8 cellular contexts compared by ENCODE assay signal in genomic region chr16:74666425-74667214, GRCh38. TPM values are rescaled to one million over a fixed set of nuclear protein-coding genes. Genes with fewer than 3 reads are reported as not detected.
DNase-seq lines count a peak whose midpoint lies in the region; ATAC-seq and TF ChIP-seq lines count a peak whose summit lies in the region.

TSS of gene RFWD3 (minus strand) at chr16:74666877. CDS start at chr16:74661449, 5,428 bp downstream.

- H3K4me3 ChIP-seq in IMR-90 (ENCODE audit: insufficient read depth, low read depth, low read length) = peak within 1 kb of the TSS; percentile 89
- peak within 1 kb of the TSS; percentile 83 for H3K4me3 ChIP-seq in mucosa of descending colon

- POLR2A ChIA-PET in IMR-90 (lab: Charles Lee; ENCODE audit: unreplicated experiment) = interaction anchor here (0.6 kb wide), 1 partner anchor 137 kb away, joined by 3 read pairs; no protein-coding TSS in a partner anchor

- H4K20me1 ChIP-seq in IMR-90 (ENCODE audit: insufficient read depth, low read length) = no peaks in the 10 kb centered on the region; the same call in none of the 2 replicates

- peak within 1 kb of the TSS; percentile 89 for H4K5ac ChIP-seq in IMR-90 (ENCODE audit: low read depth, low read length)

- intact Hi-C loops in IMR-90 (cut with micrococcal nuclease) = no loop called here
- intact Hi-C loops in mucosa of descending colon (cut with DNase I, micrococcal nuclease) = no loop called here

- CTCF ChIA-PET in IMR-90 (lab: Yijun Ruan, JAX) = interaction anchor here (0.6 kb wide), 1 partner anchor 9 kb away, joined by 3 read pairs; no protein-coding TSS in a partner anchor

- H3K27me3 ChIP-seq in IMR-90 (ENCODE audit: control insufficient read depth, insufficient read depth, low read length) = no peaks in the 10 kb centered on the region

- in situ Hi-C loops in IMR-90 (cut with MboI; ENCODE audit: low sequenced_read_pairs) = no loop called here

- H3K4me1 ChIP-seq in IMR-90 (ENCODE audit: control insufficient read depth, insufficient read depth, low read length) (no peaks in the 10 kb centered on the region), mucosa of descending colon (ENCODE audit: low read depth) (peaks cover 14% of the 10 kb centered on the region)

- peak within 1 kb of the TSS; percentile 75 for H3K56ac ChIP-seq in IMR-90 (ENCODE audit: extremely low read depth, insufficient read depth, low read length)

- peak within 1 kb of the TSS; percentile 94 for H2AFZ ChIP-seq in IMR-90 (replicated peaks; ENCODE audit: low read length, poor library complexity)

- peak; percentile 91 for TF ChIP-seq POLR2A in IMR-90 (IDR thresholded peaks at IDR 0.05; ENCODE audit: low read depth, low read length)

- peak within 1 kb of the TSS; percentile 22; the same call in 1 of the 2 replicates for H2BK120ac ChIP-seq in IMR-90 (ENCODE audit: low read depth, low read length)

- 1% methylated on average over 16 of the region's 63 CpGs; no CpG with 5 or more reads in 1 of the 2 experiments for WGBS in IMR-90 (ENCODE audit: extremely low coverage in 2 of 2, insufficient read length in 1 of 2), 2 experiments

- no peak for TF ChIP-seq CTCF in IMR-90 (conservative IDR thresholded peaks at IDR 0.05; ENCODE audit: low read depth, low read length)
- TF ChIP-seq CTCF in mucosa of descending colon (IDR thresholded peaks at IDR 0.05) = no peak

- TSS peak; percentile 35 for BruUV-seq in IMR-90 (replicated peaks; lab: Mats Ljungman, UMichigan)

- dilution Hi-C loops in IMR-90 (cut with HindIII; ENCODE audit: low sequenced_read_pairs, unreplicated experiment) = no loop called here

- DNase-seq in DMS 273 (lab: John Stamatoyannopoulos, UW; ENCODE audit: unreplicated experiment) (peak; percentile 99), IMR-90 (peak; percentile 99), OCI-M1 (lab: John Stamatoyannopoulos, UW) (peak; percentile 98), activated T-cell treated with anti-CD3 and anti-CD28 coated beads for 24 hours (ENCODE audit: low read depth) (peak; percentile 95), epithelial cell of prostate (ENCODE audit: low read depth, low spot score) (peak; percentile 97), mucosa of descending colon (peak; percentile 94 to 97 (median 97))
- peak; percentile 90 for DNase-seq in stimulated activated CD8-positive, alpha-beta memory T cell treated with anti-CD3 and anti-CD28 coated beads, Interleukin-4, amount 100 ng/mL, for 24 hours (ENCODE audit: low read depth)

- peak within 1 kb of the TSS; percentile 45; the same call in 1 of the 2 replicates for H3K18ac ChIP-seq in IMR-90 (ENCODE audit: low read depth, low read length)

- H3K79me1 ChIP-seq in IMR-90 (ENCODE audit: low read depth in 1 of 2, low read length in 2 of 2) = peaks cover 22 to 24% of the 10 kb centered on the region in 2 experiments

- H3K36me3 ChIP-seq in IMR-90 (ENCODE audit: control insufficient read depth, insufficient read depth, low read length) (peaks cover 17% of the 10 kb centered on the region), mucosa of descending colon (ENCODE audit: low read depth) (no peaks in the 10 kb centered on the region)

- peak within 1 kb of the TSS; percentile 62; the same call in 1 of the 3 replicates for H2BK15ac ChIP-seq in IMR-90 (ENCODE audit: low read depth, low read length)

- peak within 1 kb of the TSS; percentile 93 for H2AK9ac ChIP-seq in IMR-90 (replicated peaks; ENCODE audit: low read depth, low read length, poor library complexity)

- peak within 1 kb of the TSS; percentile 96 for H3K4me2 ChIP-seq in IMR-90 (ENCODE audit: low read depth, low read length)

- H3K9ac ChIP-seq in IMR-90 (ENCODE audit: low read depth, low read length) = peak within 1 kb of the TSS; percentile 82

- peak within 1 kb of the TSS; percentile 70 for H3K27ac ChIP-seq in IMR-90 (ENCODE audit: insufficient read depth, low read length)
- peak within 1 kb of the TSS; percentile 44 for H3K27ac ChIP-seq in epithelial cell of prostate

- H3K4ac ChIP-seq in IMR-90 (ENCODE audit: low read depth, low read length) = peak within 1 kb of the TSS; percentile 68

- H3K14ac ChIP-seq in IMR-90 (replicated peaks; ENCODE audit: low read depth, low read length) = peak within 1 kb of the TSS; percentile 64

- no peak for TF ChIP-seq RAD21 in IMR-90 (IDR thresholded peaks at IDR 0.05; ENCODE audit: low read length)

- H4K91ac ChIP-seq in IMR-90 (ENCODE audit: insufficient read depth, low read depth, low read length) = peak within 1 kb of the TSS; percentile 53

- H4K8ac ChIP-seq in IMR-90 (ENCODE audit: low read depth in 2 of 2, low read length in 2 of 2) = peak within 1 kb of the TSS; percentile 83 to 94

- peak within 1 kb of the TSS; percentile 49 for H2BK5ac ChIP-seq in IMR-90 (ENCODE audit: low read depth, low read length, poor library complexity, severe bottlenecking)

- no peak within 1 kb of the TSS for H2BK20ac ChIP-seq in IMR-90 (ENCODE audit: low read depth, low read length)

- H2AK5ac ChIP-seq in IMR-90 (ENCODE audit: low read depth, low read length) = peak within 1 kb of the TSS; percentile 35

- H3K23ac ChIP-seq in IMR-90 (ENCODE audit: low read depth, low read length) = peak within 1 kb of the TSS; percentile 71; the same call in 1 of the 2 replicates

- H3K9me3 ChIP-seq in IMR-90 (ENCODE audit: control insufficient read depth, insufficient read depth, low read length) (no peaks in the 10 kb centered on the region), mucosa of descending colon (no peaks in the 10 kb centered on the region)

- 0 out of 2 replicates have a peak, but pooled peaks cover 3% of the 10 kb centered on the region for H3K9me1 ChIP-seq in IMR-90 (ENCODE audit: insufficient read depth, low read length)

- ATAC-seq in GM21528 (IDR thresholded peaks at IDR 0.05; ENCODE audit: low FRiP score, unreplicated experiment) (peak; percentile 100), IMR-90 (ENCODE audit: low read depth) (peak; percentile 100), mucosa of descending colon (peak; percentile 100)

TF ChIP-seq in IMR-90, 13 proteins besides CTCF, POLR2A, EP300 and RAD21:
- no peak for TF ChIP-seq NFE2L2 (IDR thresholded peaks at IDR 0.05; ENCODE audit: low read depth, low read length)
- peak; percentile 56; the same call in 1 of the 2 replicates for TF ChIP-seq MAFK (IDR thresholded peaks at IDR 0.05; ENCODE audit: low read depth, low read length)
- TF ChIP-seq FOS (IDR thresholded peaks at IDR 0.05; ENCODE audit: low read depth, low read length) = peak; percentile 55; the same call in 1 of the 2 replicates
- no peak for TF ChIP-seq CEBPB (IDR thresholded peaks at IDR 0.05; ENCODE audit: low read depth, low read length)
- TF ChIP-seq MXI1 (IDR thresholded peaks at IDR 0.05; ENCODE audit: borderline replicate concordance, low read depth, low read length) = peak; percentile 73; the same call in 1 of the 2 replicates
- TF ChIP-seq ELK1 (IDR thresholded peaks at IDR 0.05; ENCODE audit: borderline replicate concordance, low read depth, low read length) = no peak
- TF ChIP-seq MAZ (IDR thresholded peaks at IDR 0.05; ENCODE audit: borderline replicate concordance, low read depth, low read length) = no peak
- 0 out of 2 replicates have a peak, but pooled peaks have one; percentile 34 for TF ChIP-seq RFX5 (IDR thresholded peaks at IDR 0.05; ENCODE audit: low read depth, low read length)
- no peak for TF ChIP-seq SMC3 (IDR thresholded peaks at IDR 0.05; ENCODE audit: low read depth, low read length)
- no peak for TF ChIP-seq RCOR1 (IDR thresholded peaks at IDR 0.05; ENCODE audit: insufficient replicate concordance, low read length)
- no peak for TF ChIP-seq CHD1 (IDR thresholded peaks at IDR 0.05; ENCODE audit: low read depth, low read length)

RNA-seq across cellular contexts. Expression of gene RFWD3, which starts in this region (rescaled TPM):
- total RNA-seq in IMR-90 (2012; rRNA removed) = 27.6 and 28.3 TPM in 2 replicates
- 14.9 and 16.7 TPM in 2 replicates for polyA plus RNA-seq in IMR-90 (2012; rRNA removed)
- 5.4 and 7.1 TPM in 2 replicates for polyA plus RNA-seq in IMR-90 (2012; cell fraction: cytosol; rRNA removed)
- polyA plus RNA-seq in IMR-90 (2012; cell fraction: nucleus; rRNA removed; ENCODE audit: low replicate concordance) = 10.9 and 17.0 TPM in 2 replicates
- total RNA-seq in mucosa of descending colon = 10 to 100 TPM; 19.0 to 27.9 (median 25.7) TPM

Comparison
In these comparisons a context has a peak if more than half of its experiments do, and no peak if none do; other contexts are left out.
1. Peak in every context shown above with its lines: DNase-seq, ATAC-seq, H3K4me3 ChIP-seq and H3K27ac ChIP-seq.